10 cellular contexts compared by ENCODE assay signal in the genomic region with DNA sequence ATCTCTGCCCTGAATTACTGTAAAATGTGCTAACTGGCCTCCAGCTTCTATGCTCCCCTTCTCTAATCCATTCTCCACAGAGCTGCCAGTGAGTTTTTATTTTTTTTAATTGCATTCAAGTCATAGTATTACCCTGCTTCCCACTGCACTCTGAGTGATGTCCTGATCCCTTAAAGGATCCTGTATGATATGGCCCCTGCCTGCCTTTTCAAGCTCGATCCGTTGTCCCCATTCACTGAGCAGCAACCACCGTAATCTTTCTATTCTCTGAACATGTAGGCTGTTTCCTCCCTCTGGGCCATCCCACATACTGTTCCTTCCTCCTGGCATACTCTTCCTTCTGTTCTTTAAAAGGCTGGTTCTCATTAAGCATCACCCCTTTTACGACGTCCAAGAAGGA.
"Had no signal": no experiment of that assay in that cellular context is flagged by ENCODE, and none has a peak within 500 bp of the region (broad histone marks: within the 10 kb centered on the region; RNA-seq: fewer than 3 reads in every experiment).

No MANE protein-coding gene starts in this region.

- FAIRE-seq: H1, H54 had no signal

- H3K4me3 ChIP-seq: GM23338 had no signal

- H3K4me1 Mint-ChIP-seq: IgD-negative memory B cell had no signal

- H3K27ac ChIP-seq: HL-60, KMS-11 had no signal

- H3K4me3 Mint-ChIP-seq: GM23338, H9, HFFc6, IgD-negative memory B cell had no signal

- H2AFZ ChIP-seq: GM23338 had no signal

- DNase-seq: H9, HCEC 1CT, HFFc6, KBM-7 had no signal

- ATAC-seq: GM23338 had no signal

- H3K9ac ChIP-seq: KMS-11 had no signal

- H3K9me3 Mint-ChIP-seq: GM23338, H9, HFFc6, IgD-negative memory B cell had no signal

- H3K27ac Mint-ChIP-seq: GM23338, H9, HFFc6, IgD-negative memory B cell had no signal

- H3K4me2 ChIP-seq: GM23338, KMS-11 had no signal

- H3K36me3 Mint-ChIP-seq: IgD-negative memory B cell had no signal
